Comparison of ENCODE assay signal across 16 cellular contexts in genomic region chr19:18992696-18993095, GRCh38. TPM values are rescaled to one million over a fixed set of nuclear protein-coding genes. Genes with fewer than 3 reads are reported as not detected.
DNase-seq lines count a peak whose midpoint lies in the region; TF ChIP-seq lines count a peak whose summit lies in the region.
"Had no signal": no experiment of that assay in that cellular context is flagged by ENCODE, and none has a peak within 500 bp of the region (broad histone marks: within the 10 kb centered on the region; RNA-seq: fewer than 3 reads in every experiment).

No MANE protein-coding gene starts in this region.

- H3K36me3 ChIP-seq in stomach (peaks cover 21 to 75% (median 71%) of the 10 kb centered on the region in 4 donors), mesendoderm (ENCODE audit: control insufficient read depth, insufficient read depth, low read length) (peaks cover 6% of the 10 kb centered on the region)

- 88 to 99% (median 95%) methylated on average over 8 of the region's 8 CpGs for whole genome bisulfite sequencing in stomach, 5 donors
- WGBS in mesendoderm (ENCODE audit: extremely low coverage, insufficient coverage, low lambda C conversion rate), result no CpG with 5 or more reads among the region's 8 CpGs

- H4K5ac ChIP-seq in mesendoderm (ENCODE audit: low read length), result no peak overlapping the region

- H2AK5ac ChIP-seq in mesendoderm (ENCODE audit: low read length), result no peak overlapping the region

- no peaks in the 10 kb centered on the region for H3K9me3 ChIP-seq in stomach

- H3K4me1 ChIP-seq in stomach (peaks cover 0 to 12% (median 0%) of the 10 kb centered on the region in 4 donors), mesendoderm (ENCODE audit: control insufficient read depth, low read depth, low read length) (no peaks in the 10 kb centered on the region)

- H3K4ac ChIP-seq in mesendoderm (ENCODE audit: low read depth, low read length), result no peak overlapping the region

- no peaks in the 10 kb centered on the region for H3K79me2 ChIP-seq in mesendoderm (ENCODE audit: control insufficient read depth, insufficient read depth, low read length)

- no peak overlapping the region for H3K4me2 ChIP-seq in mesendoderm (ENCODE audit: low read length)
- H3K4me2 ChIP-seq: KMS-11 had no signal

- H2BK15ac ChIP-seq in mesendoderm (replicated peaks; ENCODE audit: low read depth), result no peak overlapping the region

- DNase-seq in Calu3, result no peak
- DNase-seq in NCI-H524 treated with DMSO at 0.1 percent for 48 hours (lab: John Stamatoyannopoulos, UW), result peak; percentile 76
- DNase-seq in posterior cingulate gyrus, result peak in 6 of 10 donors; percentile 30 to 91 (median 64)
- no peak for DNase-seq in stomach
- DNase-seq in Kasumi-1 (lab: John Stamatoyannopoulos, UW), result no peak
- no peak for DNase-seq in mesendoderm
- DNase-seq: C1 segment of cervical spinal cord; CD8-positive, alpha-beta memory T cell; DMS79 treated with DMSO at 0.1 percent for 48 hours; NCI-H1436; NCI-H2029; NCI-H2171; Right ventricle myocardium superior had no signal

- TF ChIP-seq CTCF in Calu3 (IDR thresholded peaks at IDR 0.05; ENCODE audit: unreplicated experiment) (no peak), VCaP (conservative IDR thresholded peaks at IDR 0.05) (no peak), stomach (IDR thresholded peaks at IDR 0.05) (no peak)

- intact Hi-C loops in Calu3 (cut with micrococcal nuclease; ENCODE audit: unreplicated experiment), result no loop called here
- intact Hi-C loops in posterior cingulate gyrus (cut with DNase I), result no loop called here
- intact Hi-C loops in stomach (cut with DNase I; ENCODE audit: low total_unique reads), result no loop called here

- no peak overlapping the region for H4K8ac ChIP-seq in mesendoderm (ENCODE audit: low read depth, low read length)

- H3K9ac ChIP-seq in mesendoderm (ENCODE audit: low read length), result no peak overlapping the region
- H3K9ac ChIP-seq: KMS-11 had no signal

- no peak overlapping the region for H3K4me3 Mint-ChIP-seq in Calu3 (ENCODE audit: low read depth, unreplicated experiment)
- H3K4me3 Mint-ChIP-seq: CD8-positive, alpha-beta memory T cell had no signal

- TF ChIP-seq POLR2A in stomach (IDR thresholded peaks at IDR 0.05), result no peak

- no peak overlapping the region for H3K56ac ChIP-seq in mesendoderm (ENCODE audit: low read length)

- H3K27ac Mint-ChIP-seq in Calu3 (ENCODE audit: unreplicated experiment), result no peak overlapping the region

- H2BK5ac ChIP-seq in mesendoderm (ENCODE audit: low read length), result no peak overlapping the region

- no peaks in the 10 kb centered on the region for H3K4me1 Mint-ChIP-seq in Calu3 (ENCODE audit: low read depth, unreplicated experiment)
- H3K4me1 Mint-ChIP-seq: CD8-positive, alpha-beta memory T cell had no signal

- TF ChIP-seq EP300 in stomach (IDR thresholded peaks at IDR 0.05), result no peak

- BruUV-seq in Calu3 (replicated peaks; lab: Mats Ljungman, UMichigan), result TSS peak; percentile 52

- H3K23ac ChIP-seq in mesendoderm (ENCODE audit: low read length), result no peak overlapping the region

- peaks cover 1% of the 10 kb centered on the region for H3K79me1 ChIP-seq in mesendoderm (ENCODE audit: low read length)

- no peak overlapping the region for H3K18ac ChIP-seq in mesendoderm (ENCODE audit: low read length)

- no peak overlapping the region for H2BK120ac ChIP-seq in mesendoderm (ENCODE audit: low read depth, low read length)

- H3K27me3 ChIP-seq in stomach, result no peaks in the 10 kb centered on the region
- H3K27me3 ChIP-seq in mesendoderm (ENCODE audit: insufficient read depth, low read length, poor library complexity), result no peaks in the 10 kb centered on the region

- no peaks in the 10 kb centered on the region for H3K9me3 Mint-ChIP-seq in Calu3 (ENCODE audit: low read depth, unreplicated experiment)
- H3K9me3 Mint-ChIP-seq: CD8-positive, alpha-beta memory T cell had no signal

- CTCF ChIA-PET in Calu3 (lab: Charles Lee), result no interaction called here

- no peaks in the 10 kb centered on the region for H3K27me3 Mint-ChIP-seq in Calu3 (ENCODE audit: unreplicated experiment)
- H3K27me3 Mint-ChIP-seq: CD8-positive, alpha-beta memory T cell had no signal

- H3K4me3 ChIP-seq in stomach (no peak overlapping the region), mesendoderm (ENCODE audit: low read length) (no peak overlapping the region)
- H3K4me3 ChIP-seq: SK-N-MC had no signal

- H3K27ac ChIP-seq in VCaP (peak overlapping the region; percentile 34; the same call in 1 of the 2 replicates), stomach (no peak overlapping the region), mesendoderm (ENCODE audit: low read depth, low read length) (no peak overlapping the region)
- H3K27ac ChIP-seq: KMS-11, SK-N-MC had no signal

- peaks cover 14% of the 10 kb centered on the region for H3K36me3 Mint-ChIP-seq in Calu3 (ENCODE audit: insufficient read depth, unreplicated experiment)

RNA-seq across cellular contexts. Expression of gene SUGP2, which starts 40.6 kb away (rescaled TPM):
- 67.1 and 77.2 TPM in 2 replicates for total RNA-seq in Calu3 (2022)
- 100 to 1,000 TPM in 1 of 5 donors, 10 to 100 TPM in 4; 51.7 to 104 (median 62.4) TPM for total RNA-seq in stomach
- 10 to 100 TPM; 21.5 to 40.0 (median 28.1) TPM for polyA plus RNA-seq in stomach
- polyA plus RNA-seq in mesendoderm (2013, experiment 1 of 2), result 50.6 TPM
- polyA plus RNA-seq in mesendoderm (2013, experiment 2 of 2), result 51.4 TPM

RNA-seq across cellular contexts. Expression of gene ARMC6, which starts 40.7 kb away (rescaled TPM):
- total RNA-seq in Calu3 (2022) (24.0 and 24.6 TPM in 2 replicates), stomach (10 to 100 TPM in 4 of 5 donors, 1 to 10 TPM in 1; 7.0 to 63.8 (median 32.2) TPM)
- 10 to 100 TPM; 17.4 to 22.8 (median 19.4) TPM for polyA plus RNA-seq in stomach
- 41.0 TPM for polyA plus RNA-seq in mesendoderm (2013, experiment 1 of 2)
- polyA plus RNA-seq in mesendoderm (2013, experiment 2 of 2), result 40.9 TPM

RNA-seq across cellular contexts. Expression of gene HOMER3, which starts 51.7 kb away (rescaled TPM):
- total RNA-seq in Calu3 (2022), result 19.0 and 20.2 TPM in 2 replicates
- 10 to 100 TPM in 3 of 5 donors, 1 to 10 TPM in 2; 5.1 to 74.7 (median 12.9) TPM for total RNA-seq in stomach
- polyA plus RNA-seq in stomach, result 10 to 100 TPM; 15.0 to 31.9 (median 18.7) TPM
- polyA plus RNA-seq in mesendoderm (2013, experiment 1 of 2), result 3.9 TPM
- 4.0 TPM for polyA plus RNA-seq in mesendoderm (2013, experiment 2 of 2)

Comparison
In these comparisons a context has a peak if more than half of its experiments do, and no peak if none do; other contexts are left out.
1. DNase-seq: peak in NCI-H524 treated with DMSO at 0.1 percent for 48 hours (single experiment) and posterior cingulate gyrus (6 of 10); none in Calu3 (single experiment), stomach (single experiment), Kasumi-1 (0 of 2) and mesendoderm (single experiment).